In the genomic region with DNA sequence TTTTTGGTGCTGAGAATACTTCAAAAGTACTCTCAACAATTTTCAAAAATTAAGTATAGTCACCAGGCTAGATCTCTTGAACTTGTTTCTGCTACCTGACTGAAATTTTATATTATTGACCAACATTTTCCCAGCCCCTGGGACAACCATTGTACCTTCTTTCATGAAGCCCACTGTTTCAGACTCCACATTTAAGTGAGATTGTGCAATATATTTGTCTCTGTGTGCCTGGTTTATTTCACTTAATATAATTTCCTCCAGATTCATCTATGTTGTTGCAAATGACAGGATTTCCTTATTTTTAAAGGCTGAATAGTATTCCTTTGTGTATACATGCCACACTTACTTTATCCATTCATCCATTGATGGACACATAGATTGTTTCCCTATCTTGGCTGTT, we compare ENCODE assay signal across 8 cellular contexts.
"Had no signal": no experiment of that assay in that cellular context is flagged by ENCODE, and none has a peak within 500 bp of the region (broad histone marks: within the 10 kb centered on the region; RNA-seq: fewer than 3 reads in every experiment).

No MANE protein-coding gene starts in this region.

- ATAC-seq: GM12878 had no signal

- H3K4me3 ChIP-seq: GM12878 had no signal

- FAIRE-seq: G401.6, GM12878, GM12891, GM12892, GM18507, GM19239 had no signal

- DNase-seq: GDM1, GF-D8 had no signal
